1 cellular context compared by ENCODE assay signal in the genomic region with DNA sequence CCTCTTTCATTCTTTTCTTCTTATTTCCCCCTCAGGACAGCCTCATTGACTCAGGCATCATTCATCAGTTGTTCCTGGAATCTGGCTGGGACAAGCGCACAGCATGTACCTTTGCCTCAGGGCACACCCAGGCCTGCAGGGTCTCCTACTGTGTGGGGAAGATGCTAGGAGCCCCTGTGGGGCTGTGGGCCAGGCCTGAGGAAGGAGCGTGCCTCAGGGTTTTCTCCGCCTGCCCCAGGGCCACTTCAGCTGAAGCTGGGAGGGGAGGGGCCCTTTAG.
TF ChIP-seq lines count a peak whose summit lies in the region.

No MANE protein-coding gene starts in this region.

TF ChIP-seq in HCT116, 20 proteins besides CTCF, POLR2A, EP300 and RAD21 (continued from another document):
- no peak for TF ChIP-seq ZBTB33 (IDR thresholded peaks at IDR 0.05; ENCODE audit: extremely low read depth, insufficient replicate concordance, low read length)
- TF ChIP-seq, protein P1, sequence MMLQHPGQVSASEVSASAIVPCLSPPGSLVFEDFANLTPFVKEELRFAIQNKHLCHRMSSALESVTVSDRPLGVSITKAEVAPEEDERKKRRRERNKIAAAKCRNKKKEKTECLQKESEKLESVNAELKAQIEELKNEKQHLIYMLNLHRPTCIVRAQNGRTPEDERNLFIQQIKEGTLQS (IDR thresholded peaks at IDR 0.05): no peak
- no peak for TF ChIP-seq EGR1 (IDR thresholded peaks at IDR 0.05; ENCODE audit: low read depth)
- no peak for TF ChIP-seq JUND (IDR thresholded peaks at IDR 0.05)
- no peak for TF ChIP-seq CEBPB (IDR thresholded peaks at IDR 0.05; ENCODE audit: low read depth)
- TF ChIP-seq FOSL1 (IDR thresholded peaks at IDR 0.05; ENCODE audit: low read depth): no peak
- no peak for TF ChIP-seq YY1 (IDR thresholded peaks at IDR 0.05; ENCODE audit: extremely low read depth, insufficient replicate concordance, low read depth, low read length)
- no peak for TF ChIP-seq POLR2AphosphoS5 (IDR thresholded peaks at IDR 0.05; ENCODE audit: low read depth, low read length)
- no peak for TF ChIP-seq ZFX (IDR thresholded peaks at IDR 0.05)
TF ChIP-seq in HCT116: peak in this region for 0.
